In the genomic region with DNA sequence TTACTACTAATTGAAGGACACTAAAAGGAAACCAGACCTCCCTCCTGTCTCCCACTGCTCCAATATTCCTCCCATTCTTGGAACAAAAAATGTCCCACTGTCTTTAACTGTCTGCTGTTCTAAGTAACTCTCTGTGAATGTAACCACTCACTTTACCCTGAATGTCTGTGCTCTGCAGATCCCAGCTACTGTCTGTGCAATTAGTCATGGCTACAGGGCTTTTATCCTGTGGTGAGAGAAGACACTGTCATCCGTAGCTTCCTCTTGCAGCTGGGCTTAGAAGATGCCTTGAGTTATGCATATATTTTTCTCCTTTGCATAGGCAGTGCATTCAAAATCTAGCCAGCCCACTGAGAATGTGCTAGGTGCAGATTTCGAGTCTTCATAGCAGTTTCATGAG, we compare ENCODE assay signal across 18 cellular contexts.
"Had no signal": no experiment of that assay in that cellular context is flagged by ENCODE, and none has a peak within 500 bp of the region (broad histone marks: within the 10 kb centered on the region; RNA-seq: fewer than 3 reads in every experiment).

No MANE protein-coding gene starts in this region.

- H3K4me3 Mint-ChIP-seq: activated naive CD4-positive, alpha-beta T cell treated with anti-CD3 and anti-CD28 coated beads, Interleukin-2, amount 50 U/mL, for 24 hours; natural killer cell treated with Interleukin-12 subunit alpha and Interleukin-12 subunit beta and Interleukin-15 and Interleukin-18, amount 100 ng/mL, for 72 hours; stimulated activated memory B cell treated with anti-CD40 and anti-IgM and Interleukin-4, amounts not matched to agents 10 μg/mL and 1 μg/mL and 100 μg/mL, for 72 hours; T-helper 1 cell treated with Interleukin-12 subunit alpha and Interleukin-12 subunit beta and Interleukin-4 antibody, amounts not matched to agents 30 μg/mL and 1 μg/mL, for 36 hours had no signal

- H3K4me1 ChIP-seq: ascending aorta, breast epithelium, parathyroid adenoma, sigmoid colon, spleen, testis had no signal

- H3K27ac Mint-ChIP-seq: activated naive CD4-positive, alpha-beta T cell treated with anti-CD3 and anti-CD28 coated beads, Interleukin-2, amount 50 U/mL, for 24 hours; natural killer cell treated with Interleukin-12 subunit alpha and Interleukin-12 subunit beta and Interleukin-15 and Interleukin-18, amount 100 ng/mL, for 72 hours; stimulated activated memory B cell treated with anti-CD40 and anti-IgM and Interleukin-4, amounts not matched to agents 10 μg/mL and 1 μg/mL and 100 μg/mL, for 72 hours; T-helper 1 cell treated with Interleukin-12 subunit alpha and Interleukin-12 subunit beta and Interleukin-4 antibody, amounts not matched to agents 30 μg/mL and 1 μg/mL, for 36 hours had no signal

- H3K4me3 ChIP-seq: ascending aorta, breast epithelium, sigmoid colon, spleen, testis, upper lobe of left lung had no signal

- H3K36me3 Mint-ChIP-seq: activated naive CD4-positive, alpha-beta T cell treated with anti-CD3 and anti-CD28 coated beads, Interleukin-2, amount 50 U/mL, for 24 hours; natural killer cell treated with Interleukin-12 subunit alpha and Interleukin-12 subunit beta and Interleukin-15 and Interleukin-18, amount 100 ng/mL, for 72 hours; stimulated activated memory B cell treated with anti-CD40 and anti-IgM and Interleukin-4, amounts not matched to agents 10 μg/mL and 1 μg/mL and 100 μg/mL, for 72 hours had no signal

- ATAC-seq: left cardiac atrium; natural killer cell treated with Interleukin-12 subunit alpha and Interleukin-12 subunit beta and Interleukin-15 and Interleukin-18, amount 100 ng/mL, for 72 hours; stimulated activated memory B cell treated with anti-CD40 and anti-IgM and Interleukin-4, amounts not matched to agents 10 μg/mL and 1 μg/mL and 100 μg/mL, for 72 hours had no signal

- H3K27me3 Mint-ChIP-seq: activated naive CD4-positive, alpha-beta T cell treated with anti-CD3 and anti-CD28 coated beads, Interleukin-2, amount 50 U/mL, for 24 hours; natural killer cell treated with Interleukin-12 subunit alpha and Interleukin-12 subunit beta and Interleukin-15 and Interleukin-18, amount 100 ng/mL, for 72 hours; stimulated activated memory B cell treated with anti-CD40 and anti-IgM and Interleukin-4, amounts not matched to agents 10 μg/mL and 1 μg/mL and 100 μg/mL, for 72 hours had no signal

- H3K36me3 ChIP-seq: ascending aorta, breast epithelium, sigmoid colon, spleen, upper lobe of left lung had no signal

- DNase-seq: activated CD4-positive, alpha-beta T cell treated with anti-CD3 and anti-CD28 coated beads, Interleukin-2, amount 50 U/mL, for 1 hour; activated CD4-positive, CD25-positive, alpha-beta regulatory T cell treated with anti-CD3 and anti-CD28 coated beads, Interleukin-2, amount 50 U/mL, for 72 hours; activated CD8-positive, alpha-beta memory T cell treated with anti-CD3 and anti-CD28 coated beads for 24 hours; activated gamma-delta T cell; cortex of kidney; left cardiac atrium; sigmoid colon; spleen; stimulated activated CD4-positive, alpha-beta T cell treated with anti-CD3 and anti-CD28 coated beads, Interleukin-4, amount 100 ng/mL, for 4 hours; testis; upper lobe of left lung had no signal

- H3K4me1 Mint-ChIP-seq: activated naive CD4-positive, alpha-beta T cell treated with anti-CD3 and anti-CD28 coated beads, Interleukin-2, amount 50 U/mL, for 24 hours; stimulated activated memory B cell treated with anti-CD40 and anti-IgM and Interleukin-4, amounts not matched to agents 10 μg/mL and 1 μg/mL and 100 μg/mL, for 72 hours had no signal

- H3K9me3 ChIP-seq: ascending aorta, breast epithelium, sigmoid colon, testis, upper lobe of left lung had no signal

- H3K27me3 ChIP-seq: ascending aorta, breast epithelium, sigmoid colon, spleen, testis, upper lobe of left lung had no signal

- H3K27ac ChIP-seq: ascending aorta, breast epithelium, parathyroid adenoma, sigmoid colon, spleen, testis, upper lobe of left lung had no signal
